In the genomic region with DNA sequence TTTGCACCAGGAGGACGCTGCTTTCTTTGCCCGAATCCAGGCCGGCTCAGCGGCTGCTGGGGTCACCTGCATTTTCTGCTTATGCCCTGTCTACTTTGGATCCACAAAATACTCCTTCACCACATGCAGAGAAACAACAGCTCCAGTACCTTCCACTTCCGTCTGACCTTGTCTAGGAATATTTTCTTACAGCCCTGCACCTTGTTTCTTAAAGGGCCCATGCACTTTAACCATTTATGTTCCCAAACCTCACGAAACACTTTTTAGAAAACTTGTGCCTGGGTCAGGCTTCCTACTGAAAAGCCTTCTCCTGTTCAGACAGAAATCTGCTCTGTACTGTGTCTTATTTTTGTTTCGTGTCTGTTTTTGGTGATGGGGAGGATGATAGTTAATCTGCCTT, we compare ENCODE assay signal across 1 cellular context.
TF ChIP-seq lines count a peak whose summit lies in the region.

No MANE protein-coding gene starts in this region.

TF ChIP-seq in GM23338, 12 proteins besides CTCF, POLR2A, EP300 and RAD21:
- TF ChIP-seq JUNB (IDR thresholded peaks at IDR 0.05; ENCODE audit: unreplicated experiment) (no peak), CREB1 (CRISPR knock-in tag; IDR thresholded peaks at IDR 0.05; ENCODE audit: low read depth) (no peak), EZH2 (IDR thresholded peaks at IDR 0.05; ENCODE audit: low read depth, unreplicated experiment) (no peak), ZNF331 (CRISPR knock-in tag; IDR thresholded peaks at IDR 0.05; ENCODE audit: low read depth) (no peak), EZH2phosphoT487 (IDR thresholded peaks at IDR 0.05; ENCODE audit: unreplicated experiment) (no peak)
- TF ChIP-seq, protein P1, sequence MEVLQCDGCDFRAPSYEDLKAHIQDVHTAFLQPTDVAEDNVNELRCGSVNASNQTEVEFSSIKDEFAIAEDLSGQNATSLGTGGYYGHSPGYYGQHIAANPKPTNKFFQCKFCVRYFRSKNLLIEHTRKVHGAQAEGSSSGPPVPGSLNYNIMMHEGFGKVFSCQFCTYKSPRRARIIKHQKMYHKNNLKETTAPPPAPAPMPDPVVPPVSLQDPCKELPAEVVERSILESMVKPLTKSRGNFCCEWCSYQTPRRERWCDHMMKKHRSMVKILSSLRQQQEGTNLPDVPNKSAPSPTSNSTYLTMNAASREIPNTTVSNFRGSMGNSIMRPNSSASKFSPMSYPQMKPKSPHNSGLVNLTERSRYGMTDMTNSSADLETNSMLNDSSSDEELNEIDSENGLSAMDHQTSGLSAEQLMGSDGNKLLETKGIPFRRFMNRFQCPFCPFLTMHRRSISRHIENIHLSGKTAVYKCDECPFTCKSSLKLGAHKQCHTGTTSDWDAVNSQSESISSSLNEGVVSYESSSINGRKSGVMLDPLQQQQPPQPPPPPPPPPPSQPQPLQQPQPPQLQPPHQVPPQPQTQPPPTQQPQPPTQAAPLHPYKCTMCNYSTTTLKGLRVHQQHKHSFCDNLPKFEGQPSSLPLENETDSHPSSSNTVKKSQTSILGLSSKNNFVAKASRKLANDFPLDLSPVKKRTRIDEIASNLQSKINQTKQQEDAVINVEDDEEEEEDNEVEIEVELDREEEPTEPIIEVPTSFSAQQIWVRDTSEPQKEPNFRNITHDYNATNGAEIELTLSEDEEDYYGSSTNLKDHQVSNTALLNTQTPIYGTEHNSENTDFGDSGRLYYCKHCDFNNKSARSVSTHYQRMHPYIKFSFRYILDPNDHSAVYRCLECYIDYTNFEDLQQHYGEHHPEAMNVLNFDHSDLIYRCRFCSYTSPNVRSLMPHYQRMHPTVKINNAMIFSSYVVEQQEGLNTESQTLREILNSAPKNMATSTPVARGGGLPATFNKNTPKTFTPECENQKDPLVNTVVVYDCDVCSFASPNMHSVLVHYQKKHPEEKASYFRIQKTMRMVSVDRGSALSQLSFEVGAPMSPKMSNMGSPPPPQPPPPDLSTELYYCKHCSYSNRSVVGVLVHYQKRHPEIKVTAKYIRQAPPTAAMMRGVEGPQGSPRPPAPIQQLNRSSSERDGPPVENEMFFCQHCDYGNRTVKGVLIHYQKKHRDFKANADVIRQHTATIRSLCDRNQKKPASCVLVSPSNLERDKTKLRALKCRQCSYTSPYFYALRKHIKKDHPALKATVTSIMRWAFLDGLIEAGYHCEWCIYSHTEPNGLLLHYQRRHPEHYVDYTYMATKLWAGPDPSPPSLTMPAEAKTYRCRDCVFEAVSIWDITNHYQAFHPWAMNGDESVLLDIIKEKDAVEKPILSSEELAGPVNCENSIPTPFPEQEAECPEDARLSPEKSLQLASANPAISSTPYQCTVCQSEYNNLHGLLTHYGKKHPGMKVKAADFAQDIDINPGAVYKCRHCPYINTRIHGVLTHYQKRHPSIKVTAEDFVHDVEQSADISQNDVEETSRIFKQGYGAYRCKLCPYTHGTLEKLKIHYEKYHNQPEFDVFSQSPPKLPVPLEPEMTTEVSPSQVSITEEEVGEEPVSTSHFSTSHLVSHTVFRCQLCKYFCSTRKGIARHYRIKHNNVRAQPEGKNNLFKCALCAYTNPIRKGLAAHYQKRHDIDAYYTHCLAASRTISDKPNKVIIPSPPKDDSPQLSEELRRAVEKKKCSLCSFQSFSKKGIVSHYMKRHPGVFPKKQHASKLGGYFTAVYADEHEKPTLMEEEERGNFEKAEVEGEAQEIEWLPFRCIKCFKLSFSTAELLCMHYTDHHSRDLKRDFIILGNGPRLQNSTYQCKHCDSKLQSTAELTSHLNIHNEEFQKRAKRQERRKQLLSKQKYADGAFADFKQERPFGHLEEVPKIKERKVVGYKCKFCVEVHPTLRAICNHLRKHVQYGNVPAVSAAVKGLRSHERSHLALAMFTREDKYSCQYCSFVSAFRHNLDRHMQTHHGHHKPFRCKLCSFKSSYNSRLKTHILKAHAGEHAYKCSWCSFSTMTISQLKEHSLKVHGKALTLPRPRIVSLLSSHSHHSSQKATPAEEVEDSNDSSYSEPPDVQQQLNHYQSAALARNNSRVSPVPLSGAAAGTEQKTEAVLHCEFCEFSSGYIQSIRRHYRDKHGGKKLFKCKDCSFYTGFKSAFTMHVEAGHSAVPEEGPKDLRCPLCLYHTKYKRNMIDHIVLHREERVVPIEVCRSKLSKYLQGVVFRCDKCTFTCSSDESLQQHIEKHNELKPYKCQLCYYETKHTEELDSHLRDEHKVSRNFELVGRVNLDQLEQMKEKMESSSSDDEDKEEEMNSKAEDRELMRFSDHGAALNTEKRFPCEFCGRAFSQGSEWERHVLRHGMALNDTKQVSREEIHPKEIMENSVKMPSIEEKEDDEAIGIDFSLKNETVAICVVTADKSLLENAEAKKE (CRISPR knock-in tag; IDR thresholded peaks at IDR 0.05) = no peak
- TF ChIP-seq, protein P2, sequence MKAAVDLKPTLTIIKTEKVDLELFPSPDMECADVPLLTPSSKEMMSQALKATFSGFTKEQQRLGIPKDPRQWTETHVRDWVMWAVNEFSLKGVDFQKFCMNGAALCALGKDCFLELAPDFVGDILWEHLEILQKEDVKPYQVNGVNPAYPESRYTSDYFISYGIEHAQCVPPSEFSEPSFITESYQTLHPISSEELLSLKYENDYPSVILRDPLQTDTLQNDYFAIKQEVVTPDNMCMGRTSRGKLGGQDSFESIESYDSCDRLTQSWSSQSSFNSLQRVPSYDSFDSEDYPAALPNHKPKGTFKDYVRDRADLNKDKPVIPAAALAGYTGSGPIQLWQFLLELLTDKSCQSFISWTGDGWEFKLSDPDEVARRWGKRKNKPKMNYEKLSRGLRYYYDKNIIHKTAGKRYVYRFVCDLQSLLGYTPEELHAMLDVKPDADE (IDR thresholded peaks at IDR 0.05) = no peak
